ENCODE assay signal across 31 cellular contexts in the genomic region with DNA sequence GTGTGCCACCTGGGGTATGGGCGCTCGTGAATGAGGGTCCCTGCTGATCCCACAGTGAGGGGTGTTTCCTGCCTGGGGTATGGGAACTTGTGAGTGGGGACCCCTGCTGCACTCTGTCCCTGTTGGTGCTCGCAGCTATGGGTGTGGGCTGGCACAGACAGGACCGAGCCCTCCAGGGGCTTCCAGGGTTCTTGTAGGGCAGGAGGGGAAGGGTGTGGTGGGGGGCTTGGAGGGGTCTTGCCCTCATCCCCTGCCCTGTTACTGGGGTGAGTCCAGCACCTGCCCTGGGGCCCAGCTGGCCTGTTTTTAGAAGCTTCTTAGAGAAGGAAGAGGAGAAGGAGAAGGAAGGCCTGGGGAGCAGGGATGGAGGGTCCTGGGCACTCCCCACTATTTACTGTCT.
"Had no signal": no experiment of that assay in that cellular context is flagged by ENCODE, and none has a peak within 500 bp of the region (broad histone marks: within the 10 kb centered on the region; RNA-seq: fewer than 3 reads in every experiment).

No MANE protein-coding gene starts in this region.

- H3K4me1 ChIP-seq: parathyroid adenoma, psoas muscle, right lobe of liver, sigmoid colon, suprapubic skin, testis, tibial nerve, upper lobe of left lung, vagina had no signal

- FAIRE-seq: small intestine, urothelium cell line had no signal

- H3K27ac ChIP-seq: neutrophil, ovary, parathyroid adenoma, psoas muscle, right lobe of liver, sigmoid colon, suprapubic skin, testis, tibial nerve, upper lobe of left lung, vagina had no signal

- H3K36me3 Mint-ChIP-seq: stimulated activated effector memory CD8-positive, alpha-beta T cell treated with anti-CD3 and anti-CD28 coated beads, Interleukin-12 subunit alpha, Interleukin-12 subunit beta, amount 100 ng/mL, for 72 hours had no signal

- H3K27me3 ChIP-seq: neutrophil, ovary, right lobe of liver, sigmoid colon, suprapubic skin, testis, tibial nerve, upper lobe of left lung, vagina had no signal

- ATAC-seq: naive thymus-derived CD8-positive, alpha-beta T cell; psoas muscle; stimulated activated effector memory CD8-positive, alpha-beta T cell treated with anti-CD3 and anti-CD28 coated beads, Interleukin-12 subunit alpha, Interleukin-12 subunit beta, amount 100 ng/mL, for 72 hours; stimulated activated naive CD8-positive, alpha-beta T cell treated with anti-CD3 and anti-CD28 coated beads, Interleukin-15, amount 100 ng/mL, for 72 hours; stimulated activated naive CD8-positive, alpha-beta T cell treated with anti-CD3 and anti-CD28 coated beads, Interleukin-15, Interleukin-2, amounts not matched to agents 100 U/mL and 50 U/mL, for 24 hours had no signal

- H3K4me3 Mint-ChIP-seq: naive thymus-derived CD8-positive, alpha-beta T cell; natural killer cell treated with Interleukin-12 subunit alpha and Interleukin-12 subunit beta and Interleukin-15 and Interleukin-18, amount 100 ng/mL, for 72 hours; nephron progenitor cell; neural crest cell; stimulated activated effector memory CD8-positive, alpha-beta T cell treated with anti-CD3 and anti-CD28 coated beads, Interleukin-12 subunit alpha, Interleukin-12 subunit beta, amount 100 ng/mL, for 72 hours; stimulated activated naive CD8-positive, alpha-beta T cell treated with anti-CD3 and anti-CD28 coated beads, Interleukin-15, amount 100 ng/mL, for 72 hours had no signal

- H3K36me3 ChIP-seq: neutrophil, ovary, right lobe of liver, sigmoid colon, suprapubic skin, tibial nerve, upper lobe of left lung, vagina had no signal

- H3K27me3 Mint-ChIP-seq: naive thymus-derived CD8-positive, alpha-beta T cell; natural killer cell treated with Interleukin-12 subunit alpha and Interleukin-12 subunit beta and Interleukin-15 and Interleukin-18, amount 100 ng/mL, for 72 hours; progenitor cell of endocrine pancreas; stimulated activated naive CD8-positive, alpha-beta T cell treated with anti-CD3 and anti-CD28 coated beads, Interleukin-15, amount 100 ng/mL, for 72 hours had no signal

- DNase-seq: naive thymus-derived CD8-positive, alpha-beta T cell; nephron progenitor cell; nucleus accumbens; ovary; posterior cingulate gyrus; psoas muscle; right cardiac atrium; right lobe of liver; sigmoid colon; small intestine; stimulated activated CD4-positive, alpha-beta T cell treated with anti-CD3 and anti-CD28 coated beads, Interleukin-15, amount 100 ng/mL, for 24 hours; stimulated activated CD4-positive, alpha-beta T cell treated with anti-CD3 and anti-CD28 coated beads, Interleukin-2, amount 100 ng/mL, for 24 hours; stimulated activated CD4-positive, alpha-beta T cell treated with anti-CD3 and anti-CD28 coated beads, Interleukin-2, amount 100 ng/mL, for 48 hours; stimulated activated CD4-positive, alpha-beta T cell treated with anti-CD3 and anti-CD28 coated beads, Interleukin-4, amount 100 ng/mL, for 24 hours; stimulated activated naive CD4-positive, alpha-beta T cell; stimulated activated naive CD8-positive, alpha-beta T cell treated with anti-CD3 and anti-CD28 coated beads, Interleukin-15, amount 100 ng/mL, for 72 hours; stimulated activated naive CD8-positive, alpha-beta T cell treated with anti-CD3 and anti-CD28 coated beads, Interleukin-15, Interleukin-2, amounts not matched to agents 100 U/mL and 50 U/mL, for 24 hours; substantia nigra; testis; trophoblast cell had no signal

- H3K4me3 ChIP-seq: ovary, psoas muscle, right lobe of liver, sigmoid colon, suprapubic skin, testis, tibial nerve, upper lobe of left lung, vagina had no signal

- H3K4me1 Mint-ChIP-seq: naive thymus-derived CD8-positive, alpha-beta T cell; nephron progenitor cell; neural crest cell; stimulated activated effector memory CD8-positive, alpha-beta T cell treated with anti-CD3 and anti-CD28 coated beads, Interleukin-12 subunit alpha, Interleukin-12 subunit beta, amount 100 ng/mL, for 72 hours; stimulated activated naive CD8-positive, alpha-beta T cell treated with anti-CD3 and anti-CD28 coated beads, Interleukin-15, amount 100 ng/mL, for 72 hours had no signal

- H3K9me3 ChIP-seq: right lobe of liver, testis, vagina had no signal

- H3K27ac Mint-ChIP-seq: naive thymus-derived CD8-positive, alpha-beta T cell; natural killer cell treated with Interleukin-12 subunit alpha and Interleukin-12 subunit beta and Interleukin-15 and Interleukin-18, amount 100 ng/mL, for 72 hours; nephron progenitor cell; progenitor cell of endocrine pancreas; stimulated activated effector memory CD8-positive, alpha-beta T cell treated with anti-CD3 and anti-CD28 coated beads, Interleukin-12 subunit alpha, Interleukin-12 subunit beta, amount 100 ng/mL, for 72 hours; stimulated activated naive CD8-positive, alpha-beta T cell treated with anti-CD3 and anti-CD28 coated beads, Interleukin-15, amount 100 ng/mL, for 72 hours had no signal
